1 cellular context compared by ENCODE assay signal in the genomic region with DNA sequence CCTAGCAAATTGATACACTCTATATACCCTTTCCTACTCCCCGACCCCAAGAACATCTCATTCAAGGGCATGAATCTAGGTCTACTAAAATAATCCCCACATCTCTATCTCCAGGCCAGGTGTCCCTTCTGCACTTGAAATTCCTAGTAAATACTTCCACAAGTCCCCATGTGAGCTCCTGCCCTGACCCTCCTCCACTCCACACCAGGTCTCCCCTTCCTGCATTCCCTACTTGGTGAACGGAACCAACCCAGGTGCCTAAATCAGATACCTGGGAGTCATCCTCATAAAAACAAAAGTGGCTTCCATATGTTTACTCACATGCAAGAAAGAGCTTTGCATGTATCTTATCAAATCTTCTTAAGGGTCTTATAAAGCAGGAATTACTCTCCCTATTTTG.
TF ChIP-seq lines count a peak whose summit lies in the region.

No MANE protein-coding gene starts in this region.

TF ChIP-seq in WTC11, 78 proteins besides CTCF, POLR2A, EP300 and RAD21 (continued from another document):
- TF ChIP-seq, protein P1, sequence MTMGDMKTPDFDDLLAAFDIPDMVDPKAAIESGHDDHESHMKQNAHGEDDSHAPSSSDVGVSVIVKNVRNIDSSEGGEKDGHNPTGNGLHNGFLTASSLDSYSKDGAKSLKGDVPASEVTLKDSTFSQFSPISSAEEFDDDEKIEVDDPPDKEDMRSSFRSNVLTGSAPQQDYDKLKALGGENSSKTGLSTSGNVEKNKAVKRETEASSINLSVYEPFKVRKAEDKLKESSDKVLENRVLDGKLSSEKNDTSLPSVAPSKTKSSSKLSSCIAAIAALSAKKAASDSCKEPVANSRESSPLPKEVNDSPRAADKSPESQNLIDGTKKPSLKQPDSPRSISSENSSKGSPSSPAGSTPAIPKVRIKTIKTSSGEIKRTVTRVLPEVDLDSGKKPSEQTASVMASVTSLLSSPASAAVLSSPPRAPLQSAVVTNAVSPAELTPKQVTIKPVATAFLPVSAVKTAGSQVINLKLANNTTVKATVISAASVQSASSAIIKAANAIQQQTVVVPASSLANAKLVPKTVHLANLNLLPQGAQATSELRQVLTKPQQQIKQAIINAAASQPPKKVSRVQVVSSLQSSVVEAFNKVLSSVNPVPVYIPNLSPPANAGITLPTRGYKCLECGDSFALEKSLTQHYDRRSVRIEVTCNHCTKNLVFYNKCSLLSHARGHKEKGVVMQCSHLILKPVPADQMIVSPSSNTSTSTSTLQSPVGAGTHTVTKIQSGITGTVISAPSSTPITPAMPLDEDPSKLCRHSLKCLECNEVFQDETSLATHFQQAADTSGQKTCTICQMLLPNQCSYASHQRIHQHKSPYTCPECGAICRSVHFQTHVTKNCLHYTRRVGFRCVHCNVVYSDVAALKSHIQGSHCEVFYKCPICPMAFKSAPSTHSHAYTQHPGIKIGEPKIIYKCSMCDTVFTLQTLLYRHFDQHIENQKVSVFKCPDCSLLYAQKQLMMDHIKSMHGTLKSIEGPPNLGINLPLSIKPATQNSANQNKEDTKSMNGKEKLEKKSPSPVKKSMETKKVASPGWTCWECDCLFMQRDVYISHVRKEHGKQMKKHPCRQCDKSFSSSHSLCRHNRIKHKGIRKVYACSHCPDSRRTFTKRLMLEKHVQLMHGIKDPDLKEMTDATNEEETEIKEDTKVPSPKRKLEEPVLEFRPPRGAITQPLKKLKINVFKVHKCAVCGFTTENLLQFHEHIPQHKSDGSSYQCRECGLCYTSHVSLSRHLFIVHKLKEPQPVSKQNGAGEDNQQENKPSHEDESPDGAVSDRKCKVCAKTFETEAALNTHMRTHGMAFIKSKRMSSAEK (CRISPR knock-in tag; IDR thresholded peaks at IDR 0.05; ENCODE audit: borderline replicate concordance): no peak
- TF ChIP-seq CBFB (CRISPR knock-in tag; IDR thresholded peaks at IDR 0.05; ENCODE audit: low read depth): no peak
- TF ChIP-seq NFE2L1 (CRISPR knock-in tag; IDR thresholded peaks at IDR 0.05): no peak
- TF ChIP-seq, protein P2, sequence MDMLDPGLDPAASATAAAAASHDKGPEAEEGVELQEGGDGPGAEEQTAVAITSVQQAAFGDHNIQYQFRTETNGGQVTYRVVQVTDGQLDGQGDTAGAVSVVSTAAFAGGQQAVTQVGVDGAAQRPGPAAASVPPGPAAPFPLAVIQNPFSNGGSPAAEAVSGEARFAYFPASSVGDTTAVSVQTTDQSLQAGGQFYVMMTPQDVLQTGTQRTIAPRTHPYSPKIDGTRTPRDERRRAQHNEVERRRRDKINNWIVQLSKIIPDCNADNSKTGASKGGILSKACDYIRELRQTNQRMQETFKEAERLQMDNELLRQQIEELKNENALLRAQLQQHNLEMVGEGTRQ (CRISPR knock-in tag; IDR thresholded peaks at IDR 0.05): no peak
- TF ChIP-seq, protein P3, sequence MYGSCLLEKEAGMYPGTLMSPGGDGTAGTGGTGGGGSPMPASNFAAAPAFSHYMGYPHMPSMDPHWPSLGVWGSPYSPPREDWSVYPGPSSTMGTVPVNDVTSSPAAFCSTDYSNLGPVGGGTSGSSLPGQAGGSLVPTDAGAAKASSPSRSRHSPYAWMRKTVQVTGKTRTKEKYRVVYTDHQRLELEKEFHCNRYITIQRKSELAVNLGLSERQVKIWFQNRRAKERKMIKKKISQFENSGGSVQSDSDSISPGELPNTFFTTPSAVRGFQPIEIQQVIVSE (CRISPR knock-in tag; IDR thresholded peaks at IDR 0.05; ENCODE audit: borderline replicate concordance): no peak
- no peak for TF ChIP-seq ZNF219 (CRISPR knock-in tag; IDR thresholded peaks at IDR 0.05; ENCODE audit: borderline replicate concordance)
- TF ChIP-seq, protein P4, sequence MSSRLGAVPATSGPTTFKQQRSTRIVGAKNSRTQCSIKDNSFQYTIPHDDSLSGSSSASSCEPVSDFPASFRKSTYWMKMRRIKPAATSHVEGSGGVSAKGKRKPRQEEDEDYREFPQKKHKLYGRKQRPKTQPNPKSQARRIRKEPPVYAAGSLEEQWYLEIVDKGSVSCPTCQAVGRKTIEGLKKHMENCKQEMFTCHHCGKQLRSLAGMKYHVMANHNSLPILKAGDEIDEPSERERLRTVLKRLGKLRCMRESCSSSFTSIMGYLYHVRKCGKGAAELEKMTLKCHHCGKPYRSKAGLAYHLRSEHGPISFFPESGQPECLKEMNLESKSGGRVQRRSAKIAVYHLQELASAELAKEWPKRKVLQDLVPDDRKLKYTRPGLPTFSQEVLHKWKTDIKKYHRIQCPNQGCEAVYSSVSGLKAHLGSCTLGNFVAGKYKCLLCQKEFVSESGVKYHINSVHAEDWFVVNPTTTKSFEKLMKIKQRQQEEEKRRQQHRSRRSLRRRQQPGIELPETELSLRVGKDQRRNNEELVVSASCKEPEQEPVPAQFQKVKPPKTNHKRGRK (CRISPR knock-in tag; IDR thresholded peaks at IDR 0.05; ENCODE audit: borderline replicate concordance): no peak
- no peak for TF ChIP-seq TCF7 (CRISPR knock-in tag; IDR thresholded peaks at IDR 0.05; ENCODE audit: low read depth)
- TF ChIP-seq, protein P5, sequence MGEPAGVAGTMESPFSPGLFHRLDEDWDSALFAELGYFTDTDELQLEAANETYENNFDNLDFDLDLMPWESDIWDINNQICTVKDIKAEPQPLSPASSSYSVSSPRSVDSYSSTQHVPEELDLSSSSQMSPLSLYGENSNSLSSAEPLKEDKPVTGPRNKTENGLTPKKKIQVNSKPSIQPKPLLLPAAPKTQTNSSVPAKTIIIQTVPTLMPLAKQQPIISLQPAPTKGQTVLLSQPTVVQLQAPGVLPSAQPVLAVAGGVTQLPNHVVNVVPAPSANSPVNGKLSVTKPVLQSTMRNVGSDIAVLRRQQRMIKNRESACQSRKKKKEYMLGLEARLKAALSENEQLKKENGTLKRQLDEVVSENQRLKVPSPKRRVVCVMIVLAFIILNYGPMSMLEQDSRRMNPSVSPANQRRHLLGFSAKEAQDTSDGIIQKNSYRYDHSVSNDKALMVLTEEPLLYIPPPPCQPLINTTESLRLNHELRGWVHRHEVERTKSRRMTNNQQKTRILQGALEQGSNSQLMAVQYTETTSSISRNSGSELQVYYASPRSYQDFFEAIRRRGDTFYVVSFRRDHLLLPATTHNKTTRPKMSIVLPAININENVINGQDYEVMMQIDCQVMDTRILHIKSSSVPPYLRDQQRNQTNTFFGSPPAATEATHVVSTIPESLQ (CRISPR knock-in tag; IDR thresholded peaks at IDR 0.05): no peak
- no peak for TF ChIP-seq CREB1 (CRISPR knock-in tag; IDR thresholded peaks at IDR 0.05)
- no peak for TF ChIP-seq MYBL2 (CRISPR knock-in tag; IDR thresholded peaks at IDR 0.05)
- TF ChIP-seq, protein P6, sequence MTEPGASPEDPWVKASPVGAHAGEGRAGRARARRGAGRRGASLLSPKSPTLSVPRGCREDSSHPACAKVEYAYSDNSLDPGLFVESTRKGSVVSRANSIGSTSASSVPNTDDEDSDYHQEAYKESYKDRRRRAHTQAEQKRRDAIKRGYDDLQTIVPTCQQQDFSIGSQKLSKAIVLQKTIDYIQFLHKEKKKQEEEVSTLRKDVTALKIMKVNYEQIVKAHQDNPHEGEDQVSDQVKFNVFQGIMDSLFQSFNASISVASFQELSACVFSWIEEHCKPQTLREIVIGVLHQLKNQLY (CRISPR knock-in tag; IDR thresholded peaks at IDR 0.05): no peak
- TF ChIP-seq NR1H2 (CRISPR knock-in tag; IDR thresholded peaks at IDR 0.05): no peak
- no peak for TF ChIP-seq ELF4 (CRISPR knock-in tag; IDR thresholded peaks at IDR 0.05; ENCODE audit: low read depth)
- TF ChIP-seq ATF1 (CRISPR knock-in tag; IDR thresholded peaks at IDR 0.05): no peak
- no peak for TF ChIP-seq ZBTB21 (CRISPR knock-in tag; IDR thresholded peaks at IDR 0.05; ENCODE audit: borderline replicate concordance)
- TF ChIP-seq, protein P7, sequence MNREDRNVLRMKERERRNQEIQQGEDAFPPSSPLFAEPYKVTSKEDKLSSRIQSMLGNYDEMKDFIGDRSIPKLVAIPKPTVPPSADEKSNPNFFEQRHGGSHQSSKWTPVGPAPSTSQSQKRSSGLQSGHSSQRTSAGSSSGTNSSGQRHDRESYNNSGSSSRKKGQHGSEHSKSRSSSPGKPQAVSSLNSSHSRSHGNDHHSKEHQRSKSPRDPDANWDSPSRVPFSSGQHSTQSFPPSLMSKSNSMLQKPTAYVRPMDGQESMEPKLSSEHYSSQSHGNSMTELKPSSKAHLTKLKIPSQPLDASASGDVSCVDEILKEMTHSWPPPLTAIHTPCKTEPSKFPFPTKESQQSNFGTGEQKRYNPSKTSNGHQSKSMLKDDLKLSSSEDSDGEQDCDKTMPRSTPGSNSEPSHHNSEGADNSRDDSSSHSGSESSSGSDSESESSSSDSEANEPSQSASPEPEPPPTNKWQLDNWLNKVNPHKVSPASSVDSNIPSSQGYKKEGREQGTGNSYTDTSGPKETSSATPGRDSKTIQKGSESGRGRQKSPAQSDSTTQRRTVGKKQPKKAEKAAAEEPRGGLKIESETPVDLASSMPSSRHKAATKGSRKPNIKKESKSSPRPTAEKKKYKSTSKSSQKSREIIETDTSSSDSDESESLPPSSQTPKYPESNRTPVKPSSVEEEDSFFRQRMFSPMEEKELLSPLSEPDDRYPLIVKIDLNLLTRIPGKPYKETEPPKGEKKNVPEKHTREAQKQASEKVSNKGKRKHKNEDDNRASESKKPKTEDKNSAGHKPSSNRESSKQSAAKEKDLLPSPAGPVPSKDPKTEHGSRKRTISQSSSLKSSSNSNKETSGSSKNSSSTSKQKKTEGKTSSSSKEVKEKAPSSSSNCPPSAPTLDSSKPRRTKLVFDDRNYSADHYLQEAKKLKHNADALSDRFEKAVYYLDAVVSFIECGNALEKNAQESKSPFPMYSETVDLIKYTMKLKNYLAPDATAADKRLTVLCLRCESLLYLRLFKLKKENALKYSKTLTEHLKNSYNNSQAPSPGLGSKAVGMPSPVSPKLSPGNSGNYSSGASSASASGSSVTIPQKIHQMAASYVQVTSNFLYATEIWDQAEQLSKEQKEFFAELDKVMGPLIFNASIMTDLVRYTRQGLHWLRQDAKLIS (CRISPR knock-in tag; IDR thresholded peaks at IDR 0.05; ENCODE audit: borderline replicate concordance): no peak
